Comparison of ENCODE assay signal across 8 cellular contexts in the genomic region with DNA sequence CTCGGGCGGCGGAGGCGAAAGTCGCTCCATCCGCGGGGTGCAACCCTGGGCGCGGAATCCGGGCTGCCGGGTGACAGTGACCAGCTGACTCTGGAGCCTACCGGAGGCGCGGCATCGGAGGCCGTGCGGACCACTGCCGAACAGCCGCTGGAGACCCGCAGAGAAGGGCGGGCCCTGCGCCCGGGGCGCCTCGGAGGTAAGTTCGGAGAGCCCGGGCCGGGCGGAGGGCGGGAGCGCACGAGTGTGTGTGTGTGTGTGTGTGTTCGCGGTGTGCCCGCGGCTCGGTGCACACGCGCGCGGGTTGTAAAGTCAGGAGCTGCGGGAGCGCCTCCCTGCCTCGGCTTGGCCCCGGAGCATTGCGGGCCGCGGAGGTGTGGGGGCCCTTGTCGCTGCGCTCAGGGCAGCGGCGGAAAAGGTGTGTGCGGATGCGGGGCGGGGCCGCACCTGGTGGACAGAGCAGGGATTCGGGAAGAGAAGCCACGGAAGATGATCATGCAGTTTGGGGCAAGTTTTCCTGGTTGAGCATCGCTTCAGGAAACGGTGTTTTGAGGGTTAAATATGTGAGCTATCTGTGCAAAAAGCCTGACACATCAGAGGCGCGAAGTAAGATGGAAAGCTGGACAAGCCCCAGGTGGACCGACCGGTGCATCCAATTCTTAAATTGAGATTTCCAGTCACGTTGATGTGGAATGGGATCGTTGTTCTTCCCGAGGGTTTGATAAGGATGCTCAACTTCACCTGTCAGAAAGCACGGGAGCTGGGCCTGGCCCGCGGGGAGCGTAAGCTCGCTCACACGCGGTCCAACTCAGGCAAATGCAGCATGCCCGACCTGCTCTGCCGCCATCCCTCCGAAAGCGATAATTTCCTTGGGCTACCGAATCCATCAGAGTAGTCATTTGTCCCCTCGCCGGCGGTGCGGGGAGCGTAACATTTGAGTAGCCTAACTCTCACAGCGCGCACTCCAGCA. TPM values are rescaled to one million over a fixed set of nuclear protein-coding genes. Genes with fewer than 3 reads are reported as not detected.
A peak's percentile ranks its signal among the peaks of the same experiment; 100 is the strongest.
DNase-seq lines count a peak whose midpoint lies in the region; ATAC-seq and TF ChIP-seq lines count a peak whose summit lies in the region.

No MANE protein-coding gene starts in this region.

- H3K27me3 Mint-ChIP-seq in natural killer cell treated with Interleukin-12 subunit alpha and Interleukin-12 subunit beta and Interleukin-15 and Interleukin-18, amount 100 ng/mL, for 72 hours = peaks cover 52 to 63% of the 10 kb centered on the region in 2 donors
- H3K27me3 Mint-ChIP-seq in natural killer cell (ENCODE audit: low read depth in 2 of 2) = peaks cover 48 to 61% of the 10 kb centered on the region in 2 donors
- H3K27me3 Mint-ChIP-seq in chondrocyte (ENCODE audit: low read depth) = peaks cover 40% of the 10 kb centered on the region

- intact Hi-C loops in natural killer cell (cut with micrococcal nuclease) (no loop called here), lower lobe of right lung (cut with DNase I) (no loop called here), aorta (cut with DNase I) (no loop called here)

- H3K27me3 ChIP-seq in lower lobe of right lung (ENCODE audit: low read depth) (peaks cover 70% of the 10 kb centered on the region), aorta (ENCODE audit: control insufficient read depth in 1 of 2, insufficient read depth in 2 of 2, low read length in 1 of 2) (no peaks in the 10 kb centered on the region)

- DNase-seq in natural killer cell treated with Interleukin-12 subunit alpha and Interleukin-12 subunit beta and Interleukin-15 and Interleukin-18, amount 100 ng/mL, for 72 hours (ENCODE audit: low spot score) = no peak
- DNase-seq in natural killer cell (no peak), chondrocyte (ENCODE audit: low spot score) (no peak), lower lobe of right lung (no peak), aorta (no peak), NCI-H1105 (lab: John Stamatoyannopoulos, UW) (no peak)
- DNase-seq in stimulated activated CD4-positive, alpha-beta T cell treated with anti-CD3 and anti-CD28 coated beads, Interleukin-2, amount 100 ng/mL, for 48 hours = no peak

- H3K9me3 ChIP-seq in lower lobe of right lung (no peaks in the 10 kb centered on the region), aorta (ENCODE audit: control insufficient read depth, low read length) (no peaks in the 10 kb centered on the region)

- H3K4me3 Mint-ChIP-seq in natural killer cell treated with Interleukin-12 subunit alpha and Interleukin-12 subunit beta and Interleukin-15 and Interleukin-18, amount 100 ng/mL, for 72 hours = no peak overlapping the region
- H3K4me3 Mint-ChIP-seq in natural killer cell = no peak overlapping the region
- peak overlapping the region; percentile 74 for H3K4me3 Mint-ChIP-seq in chondrocyte (ENCODE audit: unreplicated experiment)

- H3K27ac Mint-ChIP-seq in natural killer cell treated with Interleukin-12 subunit alpha and Interleukin-12 subunit beta and Interleukin-15 and Interleukin-18, amount 100 ng/mL, for 72 hours = no peak overlapping the region
- H3K27ac Mint-ChIP-seq in natural killer cell = no peak overlapping the region
- no peak overlapping the region for H3K27ac Mint-ChIP-seq in chondrocyte (ENCODE audit: unreplicated experiment)

- H3K4me3 ChIP-seq in lower lobe of right lung (peak overlapping the region; percentile 42), aorta (ENCODE audit: low read length in 2 of 2) (peak overlapping the region; percentile 53)

- 8 to 11% methylated on average over 80 to 86 of the region's 86 CpGs for WGBS in aorta, 2 donors

- TF ChIP-seq CTCF in natural killer cell (IDR thresholded peaks at IDR 0.05) (no peak), chondrocyte (IDR thresholded peaks at IDR 0.05) (peak; percentile 26), lower lobe of right lung (IDR thresholded peaks at IDR 0.05) (no peak)

- H3K36me3 ChIP-seq in lower lobe of right lung (no peaks in the 10 kb centered on the region), aorta (ENCODE audit: control insufficient read depth in 1 of 2, insufficient read depth in 2 of 2, low read length in 1 of 2) (no peaks in the 10 kb centered on the region)

- H3K4me1 Mint-ChIP-seq in natural killer cell treated with Interleukin-12 subunit alpha and Interleukin-12 subunit beta and Interleukin-15 and Interleukin-18, amount 100 ng/mL, for 72 hours (ENCODE audit: low read depth in 2 of 2) = peaks cover 0 to 6% of the 10 kb centered on the region in 2 donors
- H3K4me1 Mint-ChIP-seq in natural killer cell (peaks cover 0 to 6% of the 10 kb centered on the region in 2 donors), chondrocyte (ENCODE audit: low read depth) (peaks cover 14% of the 10 kb centered on the region)

- peaks cover 6% of the 10 kb centered on the region for H3K9me3 Mint-ChIP-seq in natural killer cell treated with Interleukin-12 subunit alpha and Interleukin-12 subunit beta and Interleukin-15 and Interleukin-18, amount 100 ng/mL, for 72 hours
- no peaks in the 10 kb centered on the region for H3K9me3 Mint-ChIP-seq in natural killer cell
- H3K9me3 Mint-ChIP-seq in chondrocyte (ENCODE audit: low read depth) = no peaks in the 10 kb centered on the region

- H3K4me1 ChIP-seq in lower lobe of right lung = peaks cover 16% of the 10 kb centered on the region
- no peaks in the 10 kb centered on the region for H3K4me1 ChIP-seq in aorta (ENCODE audit: control insufficient read depth in 1 of 2, insufficient read depth in 2 of 2, low read length in 2 of 2)

- no peaks in the 10 kb centered on the region for H3K36me3 Mint-ChIP-seq in natural killer cell treated with Interleukin-12 subunit alpha and Interleukin-12 subunit beta and Interleukin-15 and Interleukin-18, amount 100 ng/mL, for 72 hours
- H3K36me3 Mint-ChIP-seq in natural killer cell = no peaks in the 10 kb centered on the region
- H3K36me3 Mint-ChIP-seq in chondrocyte (ENCODE audit: low read depth) = no peaks in the 10 kb centered on the region

- H3K27ac ChIP-seq in lower lobe of right lung = no peak overlapping the region
- no peak overlapping the region for H3K27ac ChIP-seq in aorta (ENCODE audit: low read depth in 1 of 2, low read length in 2 of 2)

- peak; percentile 11 to 25 for ATAC-seq in natural killer cell treated with Interleukin-12 subunit alpha and Interleukin-12 subunit beta and Interleukin-15 and Interleukin-18, amount 100 ng/mL, for 72 hours
- no peak for ATAC-seq in natural killer cell
- peak in 1 of 2 donors; percentile 51 for ATAC-seq in lower lobe of right lung
- ATAC-seq in aorta (ENCODE audit: low FRiP score) = peak; percentile 37
- no peak for ATAC-seq in GM18517 (IDR thresholded peaks at IDR 0.05; ENCODE audit: unreplicated experiment)

RNA-seq across cellular contexts. Expression of a gene that starts 0.5 kb away (rescaled TPM):
- 1 to 10 TPM; 1.1 to 1.7 TPM for total RNA-seq in natural killer cell treated with Interleukin-12 subunit alpha and Interleukin-12 subunit beta and Interleukin-15 and Interleukin-18, amount 100 ng/mL, for 72 hours
- total RNA-seq in natural killer cell (under 1 TPM; 0.54 to 0.98 (median 0.59) TPM), chondrocyte (3.8 to 4.2 TPM (median 4.0 TPM) in 3 replicates), lower lobe of right lung (0.30 TPM), aorta (1 to 10 TPM in 1 of 2 donors, under 1 TPM in 1; 0.91 to 1.4 TPM)
- polyA plus RNA-seq in aorta = under 1 TPM; 0.13 to 0.18 TPM

Comparison
In these comparisons a context has a peak if more than half of its experiments do, and no peak if none do; other contexts are left out.
1. ATAC-seq: peak in natural killer cell treated with Interleukin-12 subunit alpha and Interleukin-12 subunit beta and Interleukin-15 and Interleukin-18, amount 100 ng/mL, for 72 hours (2 of 2) and aorta (single experiment); none in natural killer cell (0 of 3) and GM18517 (single experiment).